In genomic region chr5:157442989-157443619, GRCh38 we compare ENCODE assay signal across 20 cellular contexts. TPM values are rescaled to one million over a fixed set of nuclear protein-coding genes. Genes with fewer than 3 reads are reported as not detected.
DNase-seq lines count a peak whose midpoint lies in the region; ATAC-seq, FAIRE-seq and TF ChIP-seq lines count a peak whose summit lies in the region.
"Had no signal": no experiment of that assay in that cellular context is flagged by ENCODE, and none has a peak within 500 bp of the region (broad histone marks: within the 10 kb centered on the region; RNA-seq: fewer than 3 reads in every experiment).

No MANE protein-coding gene starts in this region.

- no peak overlapping the region for H3K4me3 ChIP-seq in AG10803 (ENCODE audit: low read length)
- H3K4me3 ChIP-seq in GM23338: no peak overlapping the region
- H3K4me3 ChIP-seq in mammary epithelial cell (replicated peaks in 1 of 3; ENCODE audit: insufficient read depth in 1 of 3, low read depth in 2 of 3, low read length in 3 of 3): no peak overlapping the region
- H3K4me3 ChIP-seq: ascending aorta, uterus had no signal

- 85% methylated on average over 8 of the region's 8 CpGs for WGBS in mammary epithelial cell (ENCODE audit: low coverage, missing lambda C conversion rate)

- TF ChIP-seq CTCF in AG10803 (conservative IDR thresholded peaks at IDR 0.05; ENCODE audit: low read length) (no peak), GM23338 (conservative IDR thresholded peaks at IDR 0.05; ENCODE audit: low read depth in 2 of 2) (no peak), mesothelial cell of epicardium (IDR thresholded peaks at IDR 0.05; ENCODE audit: unreplicated experiment) (no peak), mammary epithelial cell (conservative IDR thresholded peaks at IDR 0.05 in 1 of 2, IDR thresholded peaks at IDR 0.05 in 1 of 2; ENCODE audit: extremely low read depth in 1 of 2, insufficient read depth in 1 of 2, low read depth in 1 of 2, low read length in 2 of 2) (no peak)

- no peaks in the 10 kb centered on the region for H3F3A ChIP-seq in GM23338 (replicated peaks; ENCODE audit: low read depth)

- H3K27ac ChIP-seq in GM23338 (ENCODE audit: low read depth): no peak overlapping the region
- no peak overlapping the region for H3K27ac ChIP-seq in mammary epithelial cell (ENCODE audit: insufficient read depth, low read depth, low read length)
- H3K27ac ChIP-seq: ascending aorta, uterus had no signal

- H3K4me3 Mint-ChIP-seq in GM23338 (no peak overlapping the region), mesothelial cell of epicardium (peak overlapping the region; percentile 38)
- no peak overlapping the region for H3K4me3 Mint-ChIP-seq in activated naive CD8-positive, alpha-beta T cell treated with anti-CD3 and anti-CD28 coated beads, Interleukin-2, amount 50 U/mL, for 24 hours
- H3K4me3 Mint-ChIP-seq: activated CD4-positive, alpha-beta T cell treated with anti-CD3 and anti-CD28 coated beads, Interleukin-2, amount 10 ng/mL, durations not matched to agents 7 days and 5 days had no signal

- no peaks in the 10 kb centered on the region for H3K27me3 Mint-ChIP-seq in GM23338 (ENCODE audit: insufficient read depth, low read depth, poor library complexity)
- peaks cover 2% of the 10 kb centered on the region for H3K27me3 Mint-ChIP-seq in mesothelial cell of epicardium (ENCODE audit: low read depth)
- H3K27me3 Mint-ChIP-seq in activated naive CD8-positive, alpha-beta T cell treated with anti-CD3 and anti-CD28 coated beads, Interleukin-2, amount 50 U/mL, for 24 hours: peaks cover 5% of the 10 kb centered on the region

- in situ Hi-C loops in mammary epithelial cell (cut with MboI; ENCODE audit: low sequenced_read_pairs in 2 of 2): loop anchor here in 1 of 2 donors (5.0 kb wide), 1 partner anchor 34 kb away; no protein-coding TSS in a partner anchor

- H3K9me3 Mint-ChIP-seq in GM23338 (no peaks in the 10 kb centered on the region; the same call in 2 of the 3 replicates), mesothelial cell of epicardium (peaks cover 15% of the 10 kb centered on the region)
- H3K9me3 Mint-ChIP-seq in activated naive CD8-positive, alpha-beta T cell treated with anti-CD3 and anti-CD28 coated beads, Interleukin-2, amount 50 U/mL, for 24 hours: no peaks in the 10 kb centered on the region
- H3K9me3 Mint-ChIP-seq: activated CD4-positive, alpha-beta T cell treated with anti-CD3 and anti-CD28 coated beads, Interleukin-2, amount 10 ng/mL, durations not matched to agents 7 days and 5 days had no signal

- ATAC-seq in GM23338: no peak
- no peak for ATAC-seq in activated naive CD8-positive, alpha-beta T cell treated with anti-CD3 and anti-CD28 coated beads, Interleukin-2, amount 50 U/mL, for 24 hours

- BruUV-seq in mammary epithelial cell (replicated peaks; lab: Mats Ljungman, UMichigan): no TSS peak

- no peaks in the 10 kb centered on the region for H3K9me3 ChIP-seq in mammary epithelial cell (replicated peaks; ENCODE audit: insufficient read depth, low read length)
- H3K9me3 ChIP-seq: ascending aorta, uterus had no signal

- H3K9me2 ChIP-seq in GM23338 (ENCODE audit: insufficient read depth): no peaks in the 10 kb centered on the region

- H3K79me2 ChIP-seq in GM23338 (replicated peaks; ENCODE audit: insufficient read depth): no peaks in the 10 kb centered on the region
- no peaks in the 10 kb centered on the region for H3K79me2 ChIP-seq in mammary epithelial cell (ENCODE audit: insufficient read depth, low read length)

- no peaks in the 10 kb centered on the region for H3K27me3 ChIP-seq in GM23338 (ENCODE audit: insufficient read depth)
- H3K27me3 ChIP-seq in mammary epithelial cell (ENCODE audit: insufficient read depth, low read length): no peaks in the 10 kb centered on the region
- H3K27me3 ChIP-seq: ascending aorta, uterus had no signal

- H3K4me1 Mint-ChIP-seq in GM23338: no peaks in the 10 kb centered on the region; the same call in 1 of the 3 replicates
- peaks cover 25% of the 10 kb centered on the region for H3K4me1 Mint-ChIP-seq in mesothelial cell of epicardium
- H3K4me1 Mint-ChIP-seq in activated naive CD8-positive, alpha-beta T cell treated with anti-CD3 and anti-CD28 coated beads, Interleukin-2, amount 50 U/mL, for 24 hours: no peaks in the 10 kb centered on the region
- H3K4me1 Mint-ChIP-seq: activated CD4-positive, alpha-beta T cell treated with anti-CD3 and anti-CD28 coated beads, Interleukin-2, amount 10 ng/mL, durations not matched to agents 7 days and 5 days had no signal

- H3K4me2 ChIP-seq in GM23338: no peak overlapping the region
- no peak overlapping the region for H3K4me2 ChIP-seq in mammary epithelial cell (ENCODE audit: insufficient read depth, low read depth, low read length)

- CTCF ChIA-PET in mammary epithelial cell (lab: Charles Lee; ENCODE audit: low non-redundant PET): no interaction called here

- H3K4me1 ChIP-seq in GM23338 (ENCODE audit: insufficient read depth) (no peaks in the 10 kb centered on the region), mammary epithelial cell (ENCODE audit: insufficient read depth, low read length) (no peaks in the 10 kb centered on the region)
- H3K4me1 ChIP-seq: ascending aorta, uterus had no signal

- H4K20me1 ChIP-seq in GM23338 (replicated peaks; ENCODE audit: insufficient read depth) (no peaks in the 10 kb centered on the region), mammary epithelial cell (ENCODE audit: insufficient read depth, low read length) (no peaks in the 10 kb centered on the region)

- DNase-seq in AG10803 (ENCODE audit: low read depth): peak; percentile 12
- no peak for DNase-seq in GM23338 (ENCODE audit: low spot score)
- DNase-seq in astrocyte of the hippocampus (ENCODE audit: low read depth, low spot score): peak; percentile 35
- DNase-seq in mesothelial cell of epicardium (ENCODE audit: low spot score in 2 of 2, unreplicated experiment in 2 of 2): no peak
- DNase-seq in activated naive CD8-positive, alpha-beta T cell treated with anti-CD3 and anti-CD28 coated beads, Interleukin-2, amount 50 U/mL, for 24 hours: no peak
- DNase-seq in mammary epithelial cell: no peak
- no peak for DNase-seq in ureter (ENCODE audit: low spot score)
- DNase-seq in frontal cortex (ENCODE audit: low spot score in 2 of 2): no peak
- DNase-seq: activated CD4-positive, alpha-beta T cell treated with anti-CD3 and anti-CD28 coated beads, Interleukin-2, amount 10 ng/mL, durations not matched to agents 7 days and 5 days; activated naive CD4-positive, alpha-beta T cell; cortex of kidney; EL; HCEC 1CT; NCI-H2029 treated with DMSO at 0.1 percent for 48 hours; NK-92 treated with Interleukin-12 subunit alpha and Interleukin-12 subunit beta, amount 100 ng/mL, for 24 hours; nucleus accumbens; stimulated activated CD4-positive, alpha-beta T cell treated with anti-CD3 and anti-CD28 coated beads, Interleukin-1b, Interleukin-23, amount 100 ng/mL, for 48 hours; SW 1271; uterus had no signal

- intact Hi-C loops in mammary epithelial cell (cut with micrococcal nuclease): no loop called here

- H3K36me3 Mint-ChIP-seq in GM23338 (ENCODE audit: low read depth) (no peaks in the 10 kb centered on the region), mesothelial cell of epicardium (peaks cover 2% of the 10 kb centered on the region)
- H3K36me3 Mint-ChIP-seq in activated naive CD8-positive, alpha-beta T cell treated with anti-CD3 and anti-CD28 coated beads, Interleukin-2, amount 50 U/mL, for 24 hours (ENCODE audit: low read depth): no peaks in the 10 kb centered on the region

- H3K36me3 ChIP-seq in GM23338 (ENCODE audit: insufficient read depth) (no peaks in the 10 kb centered on the region), mammary epithelial cell (ENCODE audit: insufficient read depth, low read length) (no peaks in the 10 kb centered on the region)
- H3K36me3 ChIP-seq: ascending aorta, uterus had no signal

- H2AFZ ChIP-seq in GM23338: 0 out of 2 replicates have a peak overlapping the region, but pooled peaks have one; percentile 38
- no peak overlapping the region for H2AFZ ChIP-seq in mammary epithelial cell (ENCODE audit: low read depth, low read length)

- H3K27ac Mint-ChIP-seq in GM23338: no peak overlapping the region
- peak overlapping the region; percentile 80 for H3K27ac Mint-ChIP-seq in mesothelial cell of epicardium
- H3K27ac Mint-ChIP-seq in activated naive CD8-positive, alpha-beta T cell treated with anti-CD3 and anti-CD28 coated beads, Interleukin-2, amount 50 U/mL, for 24 hours: no peak overlapping the region
- H3K27ac Mint-ChIP-seq: activated CD4-positive, alpha-beta T cell treated with anti-CD3 and anti-CD28 coated beads, Interleukin-2, amount 10 ng/mL, durations not matched to agents 7 days and 5 days had no signal

- dilution Hi-C loops in mammary epithelial cell (cut with HindIII; ENCODE audit: low sequenced_read_pairs): no loop called here

- no peak for FAIRE-seq in frontal cortex (lab: Jason Lieb, UNC)

- no peak overlapping the region for H3K9ac ChIP-seq in mammary epithelial cell (ENCODE audit: insufficient read depth, low read length)

TF ChIP-seq in GM23338, 12 proteins besides CTCF, POLR2A, EP300 and RAD21 (continues in another document):
- TF ChIP-seq CREB1 (CRISPR knock-in tag; IDR thresholded peaks at IDR 0.05; ENCODE audit: low read depth): no peak
- TF ChIP-seq POLR2AphosphoS5 (IDR thresholded peaks at IDR 0.05; ENCODE audit: low read depth): no peak
- no peak for TF ChIP-seq STAT1 (IDR thresholded peaks at IDR 0.05; ENCODE audit: unreplicated experiment)
- no peak for TF ChIP-seq JUNB (IDR thresholded peaks at IDR 0.05; ENCODE audit: unreplicated experiment)
- no peak for TF ChIP-seq ZNF331 (CRISPR knock-in tag; IDR thresholded peaks at IDR 0.05; ENCODE audit: low read depth)
- no peak for TF ChIP-seq ZNF114 (CRISPR knock-in tag; IDR thresholded peaks at IDR 0.05)

RNA-seq across cellular contexts. Expression of gene NIPAL4, which starts 16.9 kb away (rescaled TPM):
- 0.21 and 0.27 TPM in 2 replicates for total RNA-seq in GM23338 (2014; rRNA removed; shearing (Covaris generic))
- polyA plus RNA-seq in GM23338 (2016; fragmentation: Nextera tagmentation; extraction: Ambion mirVana) (0.10 TPM in 1 of 2 replicates, not detected in the other), mammary epithelial cell (6.1 TPM)
- total RNA-seq in mesothelial cell of epicardium (0.18 to 0.49 TPM (median 0.40 TPM) in 3 replicates), mammary epithelial cell (1 to 10 TPM; 2.4 to 3.0 TPM), ureter (49.8 TPM), frontal cortex (not detected)
- polyA minus RNA-seq in mammary epithelial cell: 10.2 TPM
- total RNA-seq: ascending aorta had no signal

Comparison
In these comparisons a context has a peak if more than half of its experiments do, and no peak if none do; other contexts are left out.
1. DNase-seq: peak in AG10803 (single experiment) and astrocyte of the hippocampus (single experiment); none in GM23338 (single experiment), mesothelial cell of epicardium (0 of 2), activated naive CD8-positive, alpha-beta T cell treated with anti-CD3 and anti-CD28 coated beads, Interleukin-2, amount 50 U/mL, for 24 hours (single experiment), mammary epithelial cell (single experiment), ureter (single experiment) and frontal cortex (0 of 2).
2. RNA of gene NIPAL4, which starts 16.9 kb away (total RNA-seq): 49.8 TPM in ureter (single experiment); 2.4 to 3.0 TPM in mammary epithelial cell, 0.18 to 0.49 TPM in mesothelial cell of epicardium, 0.21 to 0.27 TPM in GM23338 and not detected in frontal cortex (single experiment); every median in the first group is over 10 times any median in the second.